ENCODE assay signal across 17 cellular contexts in the genomic region with DNA sequence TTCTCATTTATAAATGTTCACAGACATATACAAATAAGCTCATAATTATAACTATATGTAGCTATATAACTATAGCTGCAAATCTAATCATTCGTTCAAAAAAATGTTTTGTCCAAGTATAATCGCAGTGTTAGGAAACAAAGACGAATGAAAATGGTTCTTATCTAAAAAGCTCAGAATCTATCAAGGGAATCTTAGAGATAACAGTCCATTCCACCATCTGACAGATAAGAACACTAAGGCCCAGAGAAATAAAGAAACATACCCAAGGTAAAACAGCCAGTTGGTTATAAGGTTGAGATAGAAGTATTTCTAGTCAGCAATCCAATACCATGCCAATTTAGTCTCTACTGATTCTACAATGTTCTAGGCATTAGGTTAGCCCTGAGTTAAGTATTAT.
"Had no signal": no experiment of that assay in that cellular context is flagged by ENCODE, and none has a peak within 500 bp of the region (broad histone marks: within the 10 kb centered on the region; RNA-seq: fewer than 3 reads in every experiment).

No MANE protein-coding gene starts in this region.

- ATAC-seq: activated naive CD4-positive, alpha-beta T cell treated with anti-CD3 and anti-CD28 coated beads, Interleukin-2, amount 50 U/mL, for 72 hours; activated T-cell treated with anti-CD3 and anti-CD28 coated beads, Interleukin-2, amount 50 U/mL, for 72 hours; body of pancreas; gastroesophageal sphincter; T-helper 17 cell had no signal

- H3K27me3 Mint-ChIP-seq: T-helper 17 cell had no signal

- H3K27me3 ChIP-seq: body of pancreas, gastroesophageal sphincter, tibial nerve had no signal

- H3K4me3 ChIP-seq: body of pancreas, gastroesophageal sphincter, tibial nerve had no signal

- H3K9me3 ChIP-seq: body of pancreas, gastroesophageal sphincter, tibial nerve had no signal

- H3K9me3 Mint-ChIP-seq: activated naive CD4-positive, alpha-beta T cell treated with anti-CD3 and anti-CD28 coated beads, Interleukin-2, amount 50 U/mL, for 72 hours; activated T-cell treated with anti-CD3 and anti-CD28 coated beads, Interleukin-2, amount 50 U/mL, for 72 hours; nephron had no signal

- H3K4me3 Mint-ChIP-seq: activated T-cell treated with anti-CD3 and anti-CD28 coated beads, Interleukin-2, amount 50 U/mL, for 72 hours; nephron; T-helper 17 cell had no signal

- DNase-seq: activated CD4-positive, alpha-beta T cell treated with anti-CD3 and anti-CD28 coated beads, Interleukin-2, amount 50 U/mL, for 1 hour; activated CD4-positive, CD25-positive, alpha-beta regulatory T cell treated with anti-CD3 and anti-CD28 coated beads, Interleukin-2, amount 50 U/mL, for 72 hours; activated CD8-positive, alpha-beta memory T cell treated with anti-CD3 and anti-CD28 coated beads for 24 hours; activated CD8-positive, alpha-beta memory T cell treated with anti-CD3 and anti-CD28 coated beads, Interleukin-2, amount 50 U/mL, for 48 hours; activated gamma-delta T cell; activated T-cell treated with anti-CD3 and anti-CD28 coated beads, Interleukin-2, amount 50 U/mL, for 72 hours; stimulated activated CD4-positive, alpha-beta T cell treated with anti-CD3 and anti-CD28 coated beads, Interleukin-12 subunit alpha, Interleukin-12 subunit beta, amount 100 ng/mL, for 4 hours; stimulated activated CD4-positive, alpha-beta T cell treated with anti-CD3 and anti-CD28 coated beads, Interleukin-1b, Interleukin-23, amount 100 ng/mL, for 48 hours; stimulated activated CD8-positive, alpha-beta memory T cell treated with anti-CD3 and anti-CD28 coated beads, Interleukin-4, amount 100 ng/mL, for 48 hours; stimulated activated naive CD4-positive, alpha-beta T cell; T-helper 17 cell had no signal

- H3K27ac Mint-ChIP-seq: activated naive CD4-positive, alpha-beta T cell treated with anti-CD3 and anti-CD28 coated beads, Interleukin-2, amount 50 U/mL, for 72 hours; activated T-cell treated with anti-CD3 and anti-CD28 coated beads, Interleukin-2, amount 50 U/mL, for 72 hours; T-helper 17 cell had no signal

- H3K27ac ChIP-seq: body of pancreas, gastroesophageal sphincter, VCaP had no signal
